22 cellular contexts compared by ENCODE assay signal in the genomic region with DNA sequence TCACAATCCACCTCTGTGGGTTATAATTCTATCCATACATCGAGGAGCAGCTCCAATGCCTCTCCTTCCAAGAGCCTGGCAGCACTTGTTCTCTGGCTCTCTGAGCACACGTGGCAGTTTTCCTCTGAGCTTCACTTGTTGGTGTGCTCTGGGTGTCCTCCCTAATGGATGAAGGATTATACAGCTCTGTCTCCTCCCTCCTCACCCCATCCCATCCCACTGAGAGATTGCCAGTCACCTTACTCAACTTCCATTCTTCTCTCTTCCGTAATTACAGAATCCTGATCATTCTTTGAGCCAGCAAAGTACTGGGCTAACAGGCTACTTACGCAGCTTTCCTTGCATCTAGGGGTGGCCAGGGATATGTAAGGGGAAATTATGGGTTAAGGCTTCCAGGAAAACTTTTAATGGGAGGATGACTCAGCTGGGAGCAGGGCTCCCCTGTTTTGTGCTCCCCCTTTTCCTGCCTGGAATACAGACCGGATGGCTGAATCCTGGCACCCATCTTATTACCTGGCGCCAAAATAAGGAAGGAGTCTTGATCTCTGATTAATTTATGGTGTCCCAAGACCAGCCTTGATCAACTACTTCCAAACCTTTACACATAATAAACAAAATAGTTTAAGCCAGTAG. TPM values are rescaled to one million over a fixed set of nuclear protein-coding genes. Genes with fewer than 3 reads are reported as not detected.
DNase-seq lines count a peak whose midpoint lies in the region; ATAC-seq, FAIRE-seq and TF ChIP-seq lines count a peak whose summit lies in the region.
"Had no signal": no experiment of that assay in that cellular context is flagged by ENCODE, and none has a peak within 500 bp of the region (broad histone marks: within the 10 kb centered on the region; RNA-seq: fewer than 3 reads in every experiment).

No MANE protein-coding gene starts in this region.

- H3K4me1 ChIP-seq in DND-41 (ENCODE audit: insufficient read depth, low read length), result peaks cover 7% of the 10 kb centered on the region; the same call in 1 of the 2 replicates
- H3K4me1 ChIP-seq in kidney (ENCODE audit: control insufficient read depth in 1 of 2, insufficient read depth in 1 of 2, low read depth in 1 of 2, low read length in 2 of 2), result peaks cover 0 to 5% of the 10 kb centered on the region in 2 donors
- no peaks in the 10 kb centered on the region for H3K4me1 ChIP-seq in mesendoderm (ENCODE audit: control insufficient read depth, low read depth, low read length)
- H3K4me1 ChIP-seq: BE2C, SJCRH30 had no signal

- H4K8ac ChIP-seq in mesendoderm (ENCODE audit: low read depth, low read length), result no peak overlapping the region

- no peak overlapping the region for H2AFZ ChIP-seq in DND-41 (ENCODE audit: low read depth, low read length)

- no peaks in the 10 kb centered on the region for H3K9me3 Mint-ChIP-seq in activated naive CD4-positive, alpha-beta T cell treated with anti-CD3 and anti-CD28 coated beads, Interleukin-2, amount 10 ng/mL, durations not matched to agents 7 days and 5 days
- H3K9me3 Mint-ChIP-seq: CD4-positive, CD25-positive, alpha-beta regulatory T cell; H9 had no signal

- FAIRE-seq in kidney (lab: Jason Lieb, UNC), result no peak
- no peak for FAIRE-seq in RCC 7860 (lab: Jason Lieb, UNC)
- FAIRE-seq: G401.6 had no signal

- no peak overlapping the region for H2AK5ac ChIP-seq in mesendoderm (ENCODE audit: low read length)

- no peaks in the 10 kb centered on the region for H3K79me1 ChIP-seq in mesendoderm (ENCODE audit: low read length)

- no peak overlapping the region for H2BK15ac ChIP-seq in mesendoderm (replicated peaks; ENCODE audit: low read depth)

- no peak overlapping the region for H3K4me2 ChIP-seq in DND-41 (ENCODE audit: insufficient read depth, low read length)
- no peak overlapping the region for H3K4me2 ChIP-seq in mesendoderm (ENCODE audit: low read length)

- no peak overlapping the region for H3K56ac ChIP-seq in mesendoderm (ENCODE audit: low read length)

- H3K4me3 ChIP-seq in DND-41 (ENCODE audit: low read depth in 1 of 2, low read length in 2 of 2) (no peak overlapping the region), kidney (ENCODE audit: low read length in 2 of 2) (no peak overlapping the region), mesendoderm (ENCODE audit: low read length) (no peak overlapping the region)
- H3K4me3 ChIP-seq: SJCRH30 had no signal

- H3K4me1 Mint-ChIP-seq in activated naive CD4-positive, alpha-beta T cell treated with anti-CD3 and anti-CD28 coated beads, Interleukin-2, amount 10 ng/mL, durations not matched to agents 7 days and 5 days, result peaks cover 15% of the 10 kb centered on the region

- intact Hi-C loops in kidney (cut with DNase I), result no loop called here

- CTCF ChIA-PET in activated naive CD4-positive, alpha-beta T cell treated with anti-CD3 and anti-CD28 coated beads, Interleukin-2, amount 10 ng/mL, durations not matched to agents 7 days and 5 days (lab: Charles Lee), result interaction anchor here (1.2 kb wide), 1 partner anchor 104 kb away, joined by 6 read pairs; no protein-coding TSS in a partner anchor

- ATAC-seq in DND-41 (ENCODE audit: insufficient read depth, low read depth), result no peak

- H3K79me2 ChIP-seq in DND-41 (ENCODE audit: insufficient read depth, low read length), result peaks cover 98% of the 10 kb centered on the region
- H3K79me2 ChIP-seq in mesendoderm (ENCODE audit: control insufficient read depth, insufficient read depth, low read length), result no peaks in the 10 kb centered on the region

- H3K23ac ChIP-seq in mesendoderm (ENCODE audit: low read length), result no peak overlapping the region

- no peak overlapping the region for H3K18ac ChIP-seq in mesendoderm (ENCODE audit: low read length)

- H3K9ac ChIP-seq in DND-41 (ENCODE audit: low read depth, low read length) (no peak overlapping the region), kidney (ENCODE audit: low read length in 2 of 2) (no peak overlapping the region), mesendoderm (ENCODE audit: low read length) (no peak overlapping the region)

- no peak overlapping the region for H2BK120ac ChIP-seq in mesendoderm (ENCODE audit: low read depth, low read length)

- no CpG with 5 or more reads among the region's 6 CpGs for WGBS in mesendoderm (ENCODE audit: extremely low coverage, insufficient coverage, low lambda C conversion rate)

- H3K27me3 ChIP-seq in DND-41 (ENCODE audit: insufficient read depth, low read length, poor library complexity) (no peaks in the 10 kb centered on the region), mesendoderm (ENCODE audit: insufficient read depth, low read length, poor library complexity) (no peaks in the 10 kb centered on the region)
- H3K27me3 ChIP-seq: SJCRH30 had no signal

- H3K9me3 ChIP-seq in DND-41 (ENCODE audit: insufficient read depth, low read length, severe bottlenecking) (no peaks in the 10 kb centered on the region), kidney (ENCODE audit: control insufficient read depth in 1 of 2, low read length in 2 of 2) (no peaks in the 10 kb centered on the region)
- H3K9me3 ChIP-seq: BE2C, SJCRH30 had no signal

- H3K27ac ChIP-seq in DND-41 (ENCODE audit: low read length) (peak overlapping the region; percentile 1; the same call in 1 of the 2 replicates), kidney (ENCODE audit: low read depth in 2 of 2, low read length in 2 of 2) (peak overlapping the region; percentile 13 to 54), mesendoderm (ENCODE audit: low read depth, low read length) (no peak overlapping the region)
- H3K27ac ChIP-seq: 22Rv1, RWPE1, SJCRH30 had no signal

- H3K36me3 Mint-ChIP-seq in activated naive CD4-positive, alpha-beta T cell treated with anti-CD3 and anti-CD28 coated beads, Interleukin-2, amount 10 ng/mL, durations not matched to agents 7 days and 5 days, result no peaks in the 10 kb centered on the region
- H3K36me3 Mint-ChIP-seq: CD4-positive, CD25-positive, alpha-beta regulatory T cell had no signal

- H3K4ac ChIP-seq in mesendoderm (ENCODE audit: low read depth, low read length), result no peak overlapping the region

- no peak overlapping the region for H3K4me3 Mint-ChIP-seq in activated naive CD4-positive, alpha-beta T cell treated with anti-CD3 and anti-CD28 coated beads, Interleukin-2, amount 10 ng/mL, durations not matched to agents 7 days and 5 days
- H3K4me3 Mint-ChIP-seq: CD4-positive, CD25-positive, alpha-beta regulatory T cell; H9 had no signal

- no peak overlapping the region for H2BK5ac ChIP-seq in mesendoderm (ENCODE audit: low read length)

- peaks cover 74% of the 10 kb centered on the region for H4K20me1 ChIP-seq in DND-41 (ENCODE audit: insufficient read depth, low read length)

- peak overlapping the region; percentile 58 for H3K27ac Mint-ChIP-seq in activated naive CD4-positive, alpha-beta T cell treated with anti-CD3 and anti-CD28 coated beads, Interleukin-2, amount 10 ng/mL, durations not matched to agents 7 days and 5 days
- H3K27ac Mint-ChIP-seq: CD4-positive, CD25-positive, alpha-beta regulatory T cell; H9 had no signal

- H4K5ac ChIP-seq in mesendoderm (ENCODE audit: low read length), result no peak overlapping the region

- peaks cover 4% of the 10 kb centered on the region for H3K27me3 Mint-ChIP-seq in activated naive CD4-positive, alpha-beta T cell treated with anti-CD3 and anti-CD28 coated beads, Interleukin-2, amount 10 ng/mL, durations not matched to agents 7 days and 5 days
- H3K27me3 Mint-ChIP-seq: CD4-positive, CD25-positive, alpha-beta regulatory T cell had no signal

- no peak for TF ChIP-seq CTCF in DND-41 (IDR thresholded peaks at IDR 0.05; ENCODE audit: borderline replicate concordance, extremely low read depth, low read length, poor library complexity, severe bottlenecking)
- TF ChIP-seq CTCF in kidney (IDR thresholded peaks at IDR 0.05; ENCODE audit: borderline replicate concordance, extremely low read depth, insufficient read depth), result no peak

- peaks cover 88% of the 10 kb centered on the region for H3K36me3 ChIP-seq in DND-41 (ENCODE audit: insufficient read depth, low read length)
- no peaks in the 10 kb centered on the region for H3K36me3 ChIP-seq in kidney (ENCODE audit: control insufficient read depth in 1 of 2, insufficient read depth in 2 of 2, low read length in 2 of 2)
- no peaks in the 10 kb centered on the region for H3K36me3 ChIP-seq in mesendoderm (ENCODE audit: control insufficient read depth, insufficient read depth, low read length)
- H3K36me3 ChIP-seq: BE2C, SJCRH30 had no signal

- no peak for DNase-seq in activated naive CD4-positive, alpha-beta T cell treated with anti-CD3 and anti-CD28 coated beads, Interleukin-2, amount 10 ng/mL, durations not matched to agents 7 days and 5 days
- no peak for DNase-seq in activated naive CD4-positive, alpha-beta T cell treated with Interleukin-2 at 50 U/mL for 16 hours
- DNase-seq in DND-41 (no peak), amniotic epithelial cell (ENCODE audit: low read depth) (peak; percentile 94), kidney (no peak), mesendoderm (no peak), RCC 7860 (ENCODE audit: low spot score) (no peak), NK-92 (lab: John Stamatoyannopoulos, UW; ENCODE audit: unreplicated experiment) (no peak)
- DNase-seq: BE2C; CD4-positive, CD25-positive, alpha-beta regulatory T cell; COR-L47; DMS 273 treated with DMSO at 0.1 percent for 48 hours; H9; NCI-H1105 treated with DMSO at 0.1 percent for 48 hours; NCI-H1694; NCI-H2081 treated with DMSO at 0.1 percent for 48 hours; NCI-H510A; NCI-H774; SJCRH30 had no signal

RNA-seq across cellular contexts. Expression of a gene that starts 6.3 kb away (rescaled TPM):
- 22.8 TPM for total RNA-seq in kidney
- 11.1 TPM for polyA plus RNA-seq in kidney (ENCODE audit: insufficient read depth, low read depth, low replicate concordance)
- polyA plus RNA-seq in mesendoderm (2013, experiment 1 of 2), result 6.4 TPM
- polyA plus RNA-seq in mesendoderm (2013, experiment 2 of 2), result 6.3 TPM

RNA-seq across cellular contexts. Expression of a gene that starts 22.8 kb away (rescaled TPM):
- 29.8 TPM for total RNA-seq in kidney
- polyA plus RNA-seq in kidney (ENCODE audit: insufficient read depth, low read depth, low replicate concordance), result 13.7 TPM
- 18.3 TPM for polyA plus RNA-seq in mesendoderm (2013, experiment 1 of 2)
- 17.9 TPM for polyA plus RNA-seq in mesendoderm (2013, experiment 2 of 2)
